ENCODE assay signal across 8 cellular contexts in genomic region chr17:18038861-18039534, GRCh38. TPM values are rescaled to one million over a fixed set of nuclear protein-coding genes. Genes with fewer than 3 reads are reported as not detected.
A peak's percentile ranks its signal among the peaks of the same experiment; 100 is the strongest.
DNase-seq lines count a peak whose midpoint lies in the region; ATAC-seq and TF ChIP-seq lines count a peak whose summit lies in the region.

TSS of gene ATPAF2 (minus strand) at chr17:18039168. CDS start at chr17:18039013, 155 bp downstream.
TSS of gene GID4 (plus strand) at chr17:18039408. CDS start at chr17:18039465, 57 bp downstream.

- TF ChIP-seq CTCF in MM.1S (IDR thresholded peaks at IDR 0.05; ENCODE audit: low read length) = no peak; the same call in 1 of the 2 replicates
- TF ChIP-seq CTCF in fibroblast of villous mesenchyme (IDR thresholded peaks at IDR 0.05; ENCODE audit: insufficient read depth, low read depth, low read length) = peak; percentile 8
- TF ChIP-seq CTCF in neural cell (IDR thresholded peaks at IDR 0.05; ENCODE audit: poor library complexity, severe bottlenecking) = peak; percentile 46

- peak within 1 kb of the TSS; percentile 97 to 98 for H3K4me3 Mint-ChIP-seq in stimulated activated naive CD8-positive, alpha-beta T cell treated with anti-CD3 and anti-CD28 coated beads, Interleukin-15, amount 100 ng/mL, for 72 hours

- H4K20me1 ChIP-seq in MM.1S (ENCODE audit: insufficient read depth, low read length) = no peaks in the 10 kb centered on the region
- H4K20me1 ChIP-seq in neural cell (ENCODE audit: insufficient read depth) = no peaks in the 10 kb centered on the region

- H3K36me3 ChIP-seq in HAP-1 (replicated peaks) = no peaks in the 10 kb centered on the region
- no peaks in the 10 kb centered on the region for H3K36me3 ChIP-seq in MM.1S (replicated peaks; ENCODE audit: insufficient read depth, low read length)
- H3K36me3 ChIP-seq in neural cell (ENCODE audit: insufficient read depth, low read length) = no peaks in the 10 kb centered on the region

- H3K9me2 ChIP-seq in MM.1S (replicated peaks; ENCODE audit: insufficient read depth, low read length) = no peaks in the 10 kb centered on the region
- no peaks in the 10 kb centered on the region for H3K9me2 ChIP-seq in neural cell (ENCODE audit: insufficient read depth, low read length)

- peak; percentile 94 for ATAC-seq in stimulated activated naive CD8-positive, alpha-beta T cell treated with anti-CD3 and anti-CD28 coated beads, Interleukin-15, amount 100 ng/mL, for 72 hours

- peak within 1 kb of the TSS; percentile 89 for H3K4me2 ChIP-seq in MM.1S (ENCODE audit: low read depth, low read length)
- peak within 1 kb of the TSS; percentile 77 for H3K4me2 ChIP-seq in neural cell (ENCODE audit: low read length)

- H3K4me3 ChIP-seq in HAP-1 (peak within 1 kb of the TSS; percentile 78), MM.1S (ENCODE audit: low read length) (peak within 1 kb of the TSS; percentile 97), fibroblast of villous mesenchyme (ENCODE audit: low read depth, low read length) (peak within 1 kb of the TSS; percentile 95), neural cell (ENCODE audit: low read length) (peak within 1 kb of the TSS; percentile 88)

- no peak for TF ChIP-seq RAD21 in neural cell (conservative IDR thresholded peaks at IDR 0.05)

- H3K4me1 ChIP-seq in HAP-1 = peaks cover 15% of the 10 kb centered on the region
- peaks cover 16% of the 10 kb centered on the region for H3K4me1 ChIP-seq in MM.1S (ENCODE audit: low read length)

- H3K4me1 Mint-ChIP-seq in stimulated activated naive CD8-positive, alpha-beta T cell treated with anti-CD3 and anti-CD28 coated beads, Interleukin-15, amount 100 ng/mL, for 72 hours = peaks cover 62% of the 10 kb centered on the region

- DNase-seq in GDM1 (lab: John Stamatoyannopoulos, UW) (peak; percentile 99), HAP-1 (ENCODE audit: low spot score in 2 of 2) (peak; percentile 96 to 100), MM.1S (peak; percentile 99), SHP77 treated with DMSO at 0.1 percent for 48 hours (lab: John Stamatoyannopoulos, UW) (peak; percentile 99), activated gamma-delta T cell (lab: John Stamatoyannopoulos, UW) (peak; percentile 100), fibroblast of villous mesenchyme (ENCODE audit: low read depth) (peak; percentile 99)
- peak; percentile 100 for DNase-seq in stimulated activated naive CD8-positive, alpha-beta T cell treated with anti-CD3 and anti-CD28 coated beads, Interleukin-15, amount 100 ng/mL, for 72 hours

- H3K9ac ChIP-seq in MM.1S (ENCODE audit: low read length) (peak within 1 kb of the TSS; percentile 72), neural cell (ENCODE audit: low read length) (peak within 1 kb of the TSS; percentile 81)

- H3K79me2 ChIP-seq in MM.1S (ENCODE audit: low read length) = peaks cover 74% of the 10 kb centered on the region
- peaks cover 35% of the 10 kb centered on the region for H3K79me2 ChIP-seq in neural cell (replicated peaks; ENCODE audit: insufficient read depth, low read length)

- no peaks in the 10 kb centered on the region for H3K27me3 Mint-ChIP-seq in stimulated activated naive CD8-positive, alpha-beta T cell treated with anti-CD3 and anti-CD28 coated beads, Interleukin-15, amount 100 ng/mL, for 72 hours

- no peaks in the 10 kb centered on the region for H3K9me3 ChIP-seq in HAP-1
- H3K9me3 ChIP-seq in MM.1S (replicated peaks; ENCODE audit: insufficient read depth, low read length) = no peaks in the 10 kb centered on the region
- H3K9me3 ChIP-seq in neural cell (ENCODE audit: low read length) = no peaks in the 10 kb centered on the region

- in situ Hi-C loops in HAP-1 (cut with MboI; ENCODE audit: low sequenced_read_pairs) = loop anchor here (10.0 kb wide), 2 partner anchors 214 to 364 kb away; no protein-coding TSS in a partner anchor

- peak; percentile 75 for TF ChIP-seq EP300 in neural cell (conservative IDR thresholded peaks at IDR 0.05; ENCODE audit: poor library complexity, severe bottlenecking)

- H2AFZ ChIP-seq in MM.1S (ENCODE audit: low read length) (peak within 1 kb of the TSS; percentile 88), neural cell (ENCODE audit: low read depth, low read length) (peak within 1 kb of the TSS; percentile 81)

- H3K27me3 ChIP-seq in HAP-1 (ENCODE audit: low read depth) (no peaks in the 10 kb centered on the region), MM.1S (replicated peaks; ENCODE audit: insufficient read depth, low read length) (no peaks in the 10 kb centered on the region), neural cell (ENCODE audit: insufficient read depth, low read depth, low read length) (no peaks in the 10 kb centered on the region)

- H3K27ac ChIP-seq in MM.1S (ENCODE audit: low read length) (peak within 1 kb of the TSS; percentile 11; the same call in 1 of the 2 replicates), neural cell (ENCODE audit: low read length) (peak within 1 kb of the TSS; percentile 80)

- H3F3A ChIP-seq in MM.1S (ENCODE audit: insufficient read depth, low read length) = no peaks in the 10 kb centered on the region
- H3F3A ChIP-seq in neural cell (ENCODE audit: insufficient read depth, low read length, poor library complexity, severe bottlenecking) = no peaks in the 10 kb centered on the region

- H3K9me3 Mint-ChIP-seq in stimulated activated naive CD8-positive, alpha-beta T cell treated with anti-CD3 and anti-CD28 coated beads, Interleukin-15, amount 100 ng/mL, for 72 hours = no peaks in the 10 kb centered on the region

- peak within 1 kb of the TSS; percentile 95 to 96 for H3K27ac Mint-ChIP-seq in stimulated activated naive CD8-positive, alpha-beta T cell treated with anti-CD3 and anti-CD28 coated beads, Interleukin-15, amount 100 ng/mL, for 72 hours

TF ChIP-seq in neural cell, 6 proteins besides CTCF, POLR2A, EP300 and RAD21:
- peak; percentile 29 for TF ChIP-seq REST (IDR thresholded peaks at IDR 0.05; ENCODE audit: borderline replicate concordance)
- TF ChIP-seq MXI1 (conservative IDR thresholded peaks at IDR 0.05; ENCODE audit: poor library complexity, severe bottlenecking) = peak; percentile 83
- peak; percentile 7 for TF ChIP-seq TAF1 (IDR thresholded peaks at IDR 0.05; ENCODE audit: low read depth)
- TF ChIP-seq POLR2AphosphoS5 (IDR thresholded peaks at IDR 0.05) = peak; percentile 88
- peak; percentile 45 for TF ChIP-seq SMC3 (conservative IDR thresholded peaks at IDR 0.05; ENCODE audit: poor library complexity)
- no peak for TF ChIP-seq EZH2 (IDR thresholded peaks at IDR 0.05; ENCODE audit: borderline replicate concordance, insufficient read depth, low read length, poor library complexity, severe bottlenecking)

RNA-seq across cellular contexts. Expression of gene ATPAF2, which starts in this region (rescaled TPM):
- total RNA-seq in fibroblast of villous mesenchyme = 13.0 and 15.5 TPM in 2 replicates
- 30.5 and 33.3 TPM in 2 replicates for polyA plus RNA-seq in neural cell
- 61.6 and 63.0 TPM in 2 replicates for polyA minus RNA-seq in neural cell

RNA-seq across cellular contexts. Expression of gene GID4, which starts in this region (rescaled TPM):
- 6.8 and 7.8 TPM in 2 replicates for total RNA-seq in fibroblast of villous mesenchyme
- polyA plus RNA-seq in neural cell = 3.6 and 4.9 TPM in 2 replicates
- polyA minus RNA-seq in neural cell = 10.3 and 10.5 TPM in 2 replicates

Comparison
In these comparisons a context has a peak if more than half of its experiments do, and no peak if none do; other contexts are left out.
1. Peak in every context shown above with its lines: DNase-seq, ATAC-seq, H3K4me3 ChIP-seq and H3K27ac ChIP-seq.